Comparison of ENCODE assay signal across 8 cellular contexts in the genomic region with DNA sequence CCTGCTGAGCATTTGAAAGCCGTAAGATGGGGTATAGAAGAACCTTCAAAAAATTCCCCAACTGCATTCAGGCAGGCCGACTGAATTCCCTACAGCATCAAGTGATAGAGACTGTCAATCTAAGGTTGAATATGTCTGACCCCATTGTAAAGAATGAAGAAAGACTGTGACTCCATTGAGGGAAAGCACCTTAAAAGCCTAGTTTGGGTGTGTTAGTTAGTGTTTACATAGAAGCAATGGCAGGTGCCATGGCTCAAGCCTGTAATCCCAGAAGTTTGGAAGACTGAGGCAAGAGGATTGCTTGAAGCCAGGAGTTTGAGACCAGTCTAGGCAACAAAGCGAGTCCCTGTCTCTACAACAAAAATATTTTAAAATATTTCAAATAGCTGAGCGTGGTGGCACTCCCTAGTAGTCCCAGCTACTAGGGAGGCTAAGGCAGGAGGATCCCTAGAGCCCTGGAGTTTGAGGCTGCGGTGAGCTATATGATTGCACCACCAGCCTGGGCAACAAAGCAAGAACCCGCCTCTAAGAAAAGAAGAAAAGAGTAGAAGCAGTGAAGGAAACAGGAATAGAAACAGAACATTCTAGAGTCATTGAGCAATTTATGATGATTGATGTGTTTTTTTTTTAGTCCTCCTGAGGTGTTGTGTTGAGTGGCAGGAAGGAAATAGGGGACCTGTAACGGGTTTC. TPM values are rescaled to one million over a fixed set of nuclear protein-coding genes. Genes with fewer than 3 reads are reported as not detected.
DNase-seq lines count a peak whose midpoint lies in the region; ATAC-seq lines count a peak whose summit lies in the region.

No MANE protein-coding gene starts in this region.

- peak overlapping the region; percentile 9 for H3K4me2 ChIP-seq in mesendoderm (ENCODE audit: low read length)

- H4K5ac ChIP-seq in mesendoderm (ENCODE audit: low read length) = no peak overlapping the region

- no peak overlapping the region for H3K9ac ChIP-seq in mesendoderm (ENCODE audit: low read length)

- H3K79me1 ChIP-seq in mesendoderm (ENCODE audit: low read length) = no peaks in the 10 kb centered on the region

- peak overlapping the region; percentile 23 for H2BK5ac ChIP-seq in mesendoderm (ENCODE audit: low read length)

- H3K79me2 ChIP-seq in mesendoderm (ENCODE audit: control insufficient read depth, insufficient read depth, low read length) = no peaks in the 10 kb centered on the region

- H3K36me3 ChIP-seq in mesendoderm (ENCODE audit: control insufficient read depth, insufficient read depth, low read length) = no peaks in the 10 kb centered on the region

- H3K27ac ChIP-seq in adipose tissue (ENCODE audit: low read depth, low read length) (peak overlapping the region; percentile 96), mesendoderm (ENCODE audit: low read depth, low read length) (peak overlapping the region; percentile 52)

- peak overlapping the region; percentile 58 for H3K56ac ChIP-seq in mesendoderm (ENCODE audit: low read length)

- DNase-seq in mesendoderm (no peak), NCI-H69 (lab: John Stamatoyannopoulos, UW) (no peak), NCI-H1092 (lab: John Stamatoyannopoulos, UW) (no peak), SHP77 (lab: John Stamatoyannopoulos, UW) (no peak), germinal center (ENCODE audit: low spot score) (no peak)

- H2AK5ac ChIP-seq in mesendoderm (ENCODE audit: low read length) = no peak overlapping the region

- no peaks in the 10 kb centered on the region for H3K27me3 ChIP-seq in mesendoderm (ENCODE audit: insufficient read depth, low read length, poor library complexity)

- H3K4me3 ChIP-seq in mesendoderm (ENCODE audit: low read length) = no peak overlapping the region

- WGBS in adipose tissue, 3 donors = 23 to 63% (median 28%) methylated on average over 7 of the region's 7 CpGs
- no CpG with 5 or more reads among the region's 7 CpGs for WGBS in mesendoderm (ENCODE audit: extremely low coverage, insufficient coverage, low lambda C conversion rate)

- peaks cover 15% of the 10 kb centered on the region for H3K4me1 ChIP-seq in mesendoderm (ENCODE audit: control insufficient read depth, low read depth, low read length)

- H4K8ac ChIP-seq in mesendoderm (ENCODE audit: low read depth, low read length) = no peak overlapping the region

- H3K18ac ChIP-seq in mesendoderm (ENCODE audit: low read length) = peak overlapping the region; percentile 64

- no peak overlapping the region for H2BK15ac ChIP-seq in mesendoderm (replicated peaks; ENCODE audit: low read depth)

- ATAC-seq in GM18861 (IDR thresholded peaks at IDR 0.05; ENCODE audit: unreplicated experiment) (peak; percentile 31), HG03521 (IDR thresholded peaks at IDR 0.05; ENCODE audit: unreplicated experiment) (peak; percentile 6)

- no peak overlapping the region for H2BK120ac ChIP-seq in mesendoderm (ENCODE audit: low read depth, low read length)

- H3K4ac ChIP-seq in mesendoderm (ENCODE audit: low read depth, low read length) = peak overlapping the region; percentile 72

- no peak overlapping the region for H3K23ac ChIP-seq in mesendoderm (ENCODE audit: low read length)

RNA-seq across cellular contexts. Expression of gene POLR3GL, which starts 15.4 kb away (rescaled TPM):
- 10 to 100 TPM; 15.2 to 78.7 (median 46.4) TPM for polyA plus RNA-seq in adipose tissue
- 2.9 TPM for polyA plus RNA-seq in mesendoderm (2013, experiment 1 of 2)
- 3.3 TPM for polyA plus RNA-seq in mesendoderm (2013, experiment 2 of 2)

RNA-seq across cellular contexts. Expression of gene ANKRD34A, which starts 15.5 kb away (rescaled TPM):
- under 1 TPM in 2 of 3 donors, not detected in 1; 0.21 to 0.51 TPM for polyA plus RNA-seq in adipose tissue
- 0.11 TPM for polyA plus RNA-seq in mesendoderm (2013, experiment 1 of 2)
- polyA plus RNA-seq in mesendoderm (2013, experiment 2 of 2) = 0.13 TPM

RNA-seq across cellular contexts. Expression of gene TXNIP, which starts 16.5 kb away (rescaled TPM):
- 1,000 to 10,000 TPM in 1 of 3 donors, 100 to 1,000 TPM in 2; 378 to 1,060 (median 834) TPM for polyA plus RNA-seq in adipose tissue
- 2.3 TPM for polyA plus RNA-seq in mesendoderm (2013, experiment 1 of 2)
- polyA plus RNA-seq in mesendoderm (2013, experiment 2 of 2) = 2.0 TPM

RNA-seq across cellular contexts. Expression of gene LIX1L, which starts 22.1 kb away (rescaled TPM):
- 10 to 100 TPM in 2 of 3 donors, 1 to 10 TPM in 1; 2.6 to 21.6 (median 12.3) TPM for polyA plus RNA-seq in adipose tissue
- polyA plus RNA-seq in mesendoderm (2013, experiment 1 of 2) = 2.8 TPM
- 2.7 TPM for polyA plus RNA-seq in mesendoderm (2013, experiment 2 of 2)

RNA-seq across cellular contexts. Expression of gene HJV, which starts 41.6 kb away (rescaled TPM):
- not detected for polyA plus RNA-seq in adipose tissue
- polyA plus RNA-seq in mesendoderm (2013, experiment 1 of 2) = 0.08 TPM
- polyA plus RNA-seq in mesendoderm (2013, experiment 2 of 2) = 0.07 TPM
